11 cellular contexts compared by ENCODE assay signal in genomic region chr12:6951551-6952120, GRCh38. TPM values are rescaled to one million over a fixed set of nuclear protein-coding genes. Genes with fewer than 3 reads are reported as not detected.
A peak's percentile ranks its signal among the peaks of the same experiment; 100 is the strongest.
DNase-seq lines count a peak whose midpoint lies in the region; ATAC-seq and TF ChIP-seq lines count a peak whose summit lies in the region.
"Had no signal": no experiment of that assay in that cellular context is flagged by ENCODE, and none has a peak within 500 bp of the region (broad histone marks: within the 10 kb centered on the region; RNA-seq: fewer than 3 reads in every experiment).

No MANE protein-coding gene starts in this region.

- H3K27me3 ChIP-seq in Peyer's patch (no peaks in the 10 kb centered on the region), esophagus (ENCODE audit: control insufficient read depth in 1 of 2, insufficient read depth in 2 of 2, low read length in 2 of 2) (no peaks in the 10 kb centered on the region), rectal smooth muscle tissue (ENCODE audit: control insufficient read depth, insufficient read depth, low read length) (no peaks in the 10 kb centered on the region)
- H3K27me3 ChIP-seq: SJSA1 had no signal

- DNase-seq in Peyer's patch: no peak
- DNase-seq in H4 (ENCODE audit: low spot score): no peak
- no peak for DNase-seq in head of caudate nucleus
- no peak for DNase-seq in G401 (ENCODE audit: low spot score)
- DNase-seq: NCI-H1694 treated with DMSO at 0.1 percent for 48 hours had no signal

- WGBS in esophagus, 2 donors: 75 to 78% methylated on average over 20 of the region's 20 CpGs

- H3K9me3 ChIP-seq in Peyer's patch: no peaks in the 10 kb centered on the region
- no peaks in the 10 kb centered on the region for H3K9me3 ChIP-seq in esophagus (ENCODE audit: control insufficient read depth in 2 of 2, insufficient read depth in 1 of 2, low read depth in 1 of 2, low read length in 1 of 2)
- H3K9me3 ChIP-seq: SJSA1 had no signal

- no peak for TF ChIP-seq POLR2A in Peyer's patch (IDR thresholded peaks at IDR 0.05)

- peak overlapping the region; percentile 39 for H3K9ac ChIP-seq in rectal smooth muscle tissue (ENCODE audit: low read length)

- ATAC-seq in HG03469 (IDR thresholded peaks at IDR 0.05; ENCODE audit: unreplicated experiment): no peak

- H3K27ac ChIP-seq in Peyer's patch (peak overlapping the region; percentile 85 to 89 (median 88)), esophagus (ENCODE audit: low read depth in 2 of 2, low read length in 1 of 2) (peak overlapping the region; percentile 43 to 57), rectal smooth muscle tissue (ENCODE audit: low read depth, low read length) (peak overlapping the region; percentile 37)
- H3K27ac ChIP-seq: SJSA1 had no signal

- peaks cover 0 to 41% (median 36%) of the 10 kb centered on the region in 4 donors for H3K4me1 ChIP-seq in Peyer's patch
- H3K4me1 ChIP-seq in esophagus (ENCODE audit: control insufficient read depth in 2 of 2, insufficient read depth in 2 of 2, low read length in 1 of 2): peaks cover 0 to 8% of the 10 kb centered on the region in 2 donors
- H3K4me1 ChIP-seq in rectal smooth muscle tissue (ENCODE audit: control insufficient read depth, insufficient read depth, low read length): no peaks in the 10 kb centered on the region

- in situ Hi-C loops in G401 (cut with HindIII; ENCODE audit: low sequenced_read_pairs): no loop called here

- H3K4me3 ChIP-seq in GM08714 (ENCODE audit: low read length) (peak overlapping the region; percentile 90; the same call in 1 of the 2 replicates), Peyer's patch (peak overlapping the region; percentile 56 to 69 (median 59)), esophagus (ENCODE audit: low read depth in 1 of 2, low read length in 2 of 2) (peak overlapping the region; percentile 32 to 48), rectal smooth muscle tissue (ENCODE audit: low read length) (peak overlapping the region; percentile 62)
- H3K4me3 ChIP-seq: SJSA1 had no signal

- no peak for TF ChIP-seq CTCF in Peyer's patch (IDR thresholded peaks at IDR 0.05)

- intact Hi-C loops in head of caudate nucleus (cut with DNase I): no loop called here

- H3K36me3 ChIP-seq in Peyer's patch (peaks cover 0 to 18% (median 0%) of the 10 kb centered on the region in 3 donors), esophagus (ENCODE audit: control insufficient read depth in 2 of 2, insufficient read depth in 2 of 2, low read length in 1 of 2) (peaks cover 0 to 11% of the 10 kb centered on the region in 2 donors), rectal smooth muscle tissue (ENCODE audit: control insufficient read depth, insufficient read depth, low read length) (peaks cover 2% of the 10 kb centered on the region)

RNA-seq across cellular contexts. Expression of gene PTPN6, which starts 0.5 kb away (rescaled TPM):
- total RNA-seq in Peyer's patch: 100 to 1,000 TPM in 1 of 4 donors, 10 to 100 TPM in 3; 41.6 to 183 (median 44.4) TPM
- polyA plus RNA-seq in esophagus: 10 to 100 TPM; 19.1 to 38.3 TPM
- total RNA-seq in H4 (2014; rRNA removed; shearing (Covaris generic)): not detected in 2 replicates
- 12.1 and 16.6 TPM in 2 replicates for total RNA-seq in G401 (2014; rRNA removed; shearing (Covaris generic))
- total RNA-seq: Daoy, SJSA1 had no signal

RNA-seq across cellular contexts. Expression of gene C12orf57, which starts 7.8 kb away (rescaled TPM):
- total RNA-seq in Peyer's patch: 100 to 1,000 TPM; 146 to 339 (median 156) TPM
- 100 to 1,000 TPM; 108 to 253 TPM for polyA plus RNA-seq in esophagus
- total RNA-seq in H4 (2014; rRNA removed; shearing (Covaris generic)): 219 and 260 TPM in 2 replicates
- 88.1 and 132 TPM in 2 replicates for total RNA-seq in G401 (2014; rRNA removed; shearing (Covaris generic))

RNA-seq across cellular contexts. Expression of gene RNU7-1, which starts 8.0 kb away (rescaled TPM):
- not detected for total RNA-seq in Peyer's patch
- not detected for polyA plus RNA-seq in esophagus
- not detected in 2 replicates for total RNA-seq in H4 (2014; rRNA removed; shearing (Covaris generic))
- not detected in 2 replicates for total RNA-seq in G401 (2014; rRNA removed; shearing (Covaris generic))
- total RNA-seq: Daoy, SJSA1 had no signal

RNA-seq across cellular contexts. Expression of gene PHB2, which starts 18.8 kb away (rescaled TPM):
- total RNA-seq in Peyer's patch: 100 to 1,000 TPM; 162 to 219 (median 174) TPM
- 100 to 1,000 TPM in 1 of 2 donors, 10 to 100 TPM in 1; 68.5 to 161 TPM for polyA plus RNA-seq in esophagus
- 486 and 563 TPM in 2 replicates for total RNA-seq in H4 (2014; rRNA removed; shearing (Covaris generic))
- total RNA-seq in G401 (2014; rRNA removed; shearing (Covaris generic)): 667 and 679 TPM in 2 replicates

RNA-seq across cellular contexts. Expression of gene EMG1, which starts 19.1 kb away (rescaled TPM):
- 10 to 100 TPM in 3 of 4 donors, 1 to 10 TPM in 1; 9.1 to 24.8 (median 18.3) TPM for total RNA-seq in Peyer's patch
- polyA plus RNA-seq in esophagus: 10 to 100 TPM; 13.5 to 29.5 TPM
- 99.6 and 119 TPM in 2 replicates for total RNA-seq in H4 (2014; rRNA removed; shearing (Covaris generic))
- total RNA-seq in G401 (2014; rRNA removed; shearing (Covaris generic)): 76.4 and 83.4 TPM in 2 replicates

Comparison
In these comparisons a context has a peak if more than half of its experiments do, and no peak if none do; other contexts are left out.
1. H3K4me3 ChIP-seq: peak in every context shown above with its lines; median percentile 90 in GM08714; 62 in rectal smooth muscle tissue; 59 in Peyer's patch; 40 in esophagus.
2. H3K27ac ChIP-seq: peak in every context shown above with its lines; median percentile 88 in Peyer's patch; 50 in esophagus; 37 in rectal smooth muscle tissue.
3. RNA of gene PTPN6, which starts 0.5 kb away (total RNA-seq): 41.6 to 183 TPM in Peyer's patch and 12.1 to 16.6 TPM in G401; not detected in H4; every median in the first group is over 10 times any median in the second.